ENCODE assay signal across 27 cellular contexts in genomic region chr20:35281506-35282101, GRCh38. TPM values are rescaled to one million over a fixed set of nuclear protein-coding genes. Genes with fewer than 3 reads are reported as not detected.
DNase-seq lines count a peak whose midpoint lies in the region; ATAC-seq and TF ChIP-seq lines count a peak whose summit lies in the region.
"Had no signal": no experiment of that assay in that cellular context is flagged by ENCODE, and none has a peak within 500 bp of the region (broad histone marks: within the 10 kb centered on the region; RNA-seq: fewer than 3 reads in every experiment).

No MANE protein-coding gene starts in this region.

- H2AFZ ChIP-seq in hepatocyte = no peak overlapping the region

- H3K9me3 Mint-ChIP-seq in CD14-positive monocyte = peaks cover 0 to 1% (median 0%) of the 10 kb centered on the region in 7 donors
- H3K9me3 Mint-ChIP-seq in CD4-positive, alpha-beta T cell = no peaks in the 10 kb centered on the region

- no peaks in the 10 kb centered on the region for H3K9me2 ChIP-seq in hepatocyte (replicated peaks; ENCODE audit: insufficient read depth)

- DNase-seq in CD14-positive monocyte (ENCODE audit: low spot score) = no peak
- no peak for DNase-seq in CD4-positive, alpha-beta T cell
- DNase-seq in RWPE2 (ENCODE audit: low spot score) = no peak
- no peak for DNase-seq in hepatocyte (ENCODE audit: low spot score)
- no peak for DNase-seq in kidney tubule cell (ENCODE audit: low spot score)
- DNase-seq in NOMO-1 treated with dmso at 0.1 percent for 144 hours (lab: John Stamatoyannopoulos, UW; ENCODE audit: unreplicated experiment) = no peak
- DNase-seq in pons (ENCODE audit: low spot score) = no peak
- DNase-seq: AML-193, Calu3, DMS79 treated with DMSO at 0.1 percent for 48 hours, GF-D8, GOT3, HCEC 1CT, Kasumi-1, NCI-H1105, NCI-H146, NCI-H1930, NCI-H2107, NCI-H446, NCI-H524 treated with DMSO at 0.1 percent for 48 hours, NCI-H774, PC-3, Right ventricle myocardium superior had no signal

- no peaks in the 10 kb centered on the region for H3K9me3 ChIP-seq in CD4-positive, alpha-beta T cell (ENCODE audit: control insufficient read depth, low read length)
- H3K9me3 ChIP-seq in RWPE2 (ENCODE audit: severe bottlenecking) (no peaks in the 10 kb centered on the region), hepatocyte (ENCODE audit: low read depth) (no peaks in the 10 kb centered on the region)
- H3K9me3 ChIP-seq: A549; BLaER1 treated with 17β-estradiol and CSF1 and Interleukin-3, amounts not matched to agents 10 nM and 100 nM had no signal

- CTCF ChIA-PET in CD4-positive, alpha-beta T cell (lab: Charles Lee) = no interaction called here

- H3K79me2 ChIP-seq in hepatocyte = peaks cover 47% of the 10 kb centered on the region

- H3K4me2 ChIP-seq in hepatocyte = peak overlapping the region; percentile 92
- H3K4me2 ChIP-seq: A549 had no signal

- H3K36me3 ChIP-seq in RWPE2 (ENCODE audit: low read depth) (peaks cover 68% of the 10 kb centered on the region), hepatocyte (replicated peaks; ENCODE audit: insufficient read depth, low read depth) (no peaks in the 10 kb centered on the region)

- H3K4me3 ChIP-seq in RWPE2 (ENCODE audit: severe bottlenecking) = no peak overlapping the region
- no peak overlapping the region for H3K4me3 ChIP-seq in hepatocyte
- H3K4me3 ChIP-seq: A549; BLaER1 treated with 17β-estradiol and CSF1 and Interleukin-3, amounts not matched to agents 10 nM and 100 nM had no signal

- no peak overlapping the region for H3K27ac ChIP-seq in CD4-positive, alpha-beta T cell (ENCODE audit: low read depth, low read length)
- H3K27ac ChIP-seq in RWPE2 (ENCODE audit: poor library complexity, severe bottlenecking) = peak overlapping the region; percentile 88
- no peak overlapping the region for H3K27ac ChIP-seq in hepatocyte
- H3K27ac ChIP-seq: A549; BLaER1 treated with 17β-estradiol and CSF1 and Interleukin-3, amounts not matched to agents 10 nM and 100 nM; HL-60 had no signal

- intact Hi-C loops in CD14-positive monocyte (cut with micrococcal nuclease) = no loop called here
- intact Hi-C loops in CD4-positive, alpha-beta T cell (cut with DNase I, micrococcal nuclease) = loop anchor here in 1 of 2 experiments (5.0 kb wide), 1 partner anchor 671 kb away; the partner anchor contains the start of gene SCAND1

- H3K27me3 ChIP-seq in CD4-positive, alpha-beta T cell (ENCODE audit: control insufficient read depth, insufficient read depth, low read length) = no peaks in the 10 kb centered on the region
- H3K27me3 ChIP-seq in RWPE2 (ENCODE audit: insufficient read depth, poor library complexity, severe bottlenecking) (no peaks in the 10 kb centered on the region), hepatocyte (no peaks in the 10 kb centered on the region)
- H3K27me3 ChIP-seq: BLaER1 treated with 17β-estradiol and CSF1 and Interleukin-3, amounts not matched to agents 10 nM and 100 nM had no signal

- POLR2A ChIA-PET in CD4-positive, alpha-beta T cell (lab: Charles Lee) = no interaction called here

- TF ChIP-seq CTCF in CD14-positive monocyte (IDR thresholded peaks at IDR 0.05) = no peak
- TF ChIP-seq CTCF in CD4-positive, alpha-beta T cell (IDR thresholded peaks at IDR 0.05) = no peak
- no peak for TF ChIP-seq CTCF in RWPE2 (IDR thresholded peaks at IDR 0.05; ENCODE audit: poor library complexity, severe bottlenecking)
- TF ChIP-seq CTCF in hepatocyte (IDR thresholded peaks at IDR 0.05; ENCODE audit: poor library complexity) = no peak

- peaks cover 35% of the 10 kb centered on the region for H3K4me1 Mint-ChIP-seq in CD14-positive monocyte
- peaks cover 37% of the 10 kb centered on the region for H3K4me1 Mint-ChIP-seq in CD4-positive, alpha-beta T cell (ENCODE audit: low read depth)

- H3K4me1 ChIP-seq in RWPE2 (ENCODE audit: insufficient read depth, poor library complexity, severe bottlenecking) (peaks cover 40% of the 10 kb centered on the region), hepatocyte (ENCODE audit: insufficient read depth) (peaks cover 26% of the 10 kb centered on the region)

- peaks cover 8% of the 10 kb centered on the region for H4K20me1 ChIP-seq in hepatocyte (ENCODE audit: insufficient read depth, poor library complexity, severe bottlenecking)

- peak overlapping the region in 4 of 7 donors; percentile 32 to 73 (median 50) for H3K27ac Mint-ChIP-seq in CD14-positive monocyte
- H3K27ac Mint-ChIP-seq in CD4-positive, alpha-beta T cell = peak overlapping the region; percentile 64

- no peak overlapping the region for H3K4me3 Mint-ChIP-seq in CD14-positive monocyte
- peak overlapping the region; percentile 15 for H3K4me3 Mint-ChIP-seq in CD4-positive, alpha-beta T cell

- H3K36me3 Mint-ChIP-seq in CD14-positive monocyte = peaks cover 30 to 40% of the 10 kb centered on the region in 2 donors
- peaks cover 56% of the 10 kb centered on the region for H3K36me3 Mint-ChIP-seq in CD4-positive, alpha-beta T cell (ENCODE audit: low read depth)

- 99% methylated on average over 10 of the region's 10 CpGs for WGBS in hepatocyte (ENCODE audit: low lambda C conversion rate, missing lambda C conversion rate)

- no peak for ATAC-seq in CD4-positive, alpha-beta T cell (ENCODE audit: poor library complexity)
- ATAC-seq in RWPE2 (ENCODE audit: low read depth) = no peak
- ATAC-seq: A549, PC-3 had no signal

- peaks cover 0 to 2% (median 1%) of the 10 kb centered on the region in 3 donors for H3K27me3 Mint-ChIP-seq in CD14-positive monocyte (ENCODE audit: low read depth in 3 of 3)
- no peaks in the 10 kb centered on the region for H3K27me3 Mint-ChIP-seq in CD4-positive, alpha-beta T cell

RNA-seq across cellular contexts. Expression of gene EIF6, which starts 3.0 kb away (rescaled TPM):
- polyA plus RNA-seq in CD14-positive monocyte (100 to 1,000 TPM; 190 to 222 TPM), hepatocyte (207 and 230 TPM in 2 replicates)
- total RNA-seq in CD4-positive, alpha-beta T cell = 10 to 100 TPM; 24.9 to 25.8 TPM
- 108 and 112 TPM in 2 replicates for total RNA-seq in hepatocyte

RNA-seq across cellular contexts. Expression of gene MMP24OS, which starts 3.7 kb away (rescaled TPM):
- polyA plus RNA-seq in CD14-positive monocyte = 1 to 10 TPM; 9.5 to 9.6 TPM
- 10 to 100 TPM; 71.8 to 74.8 TPM for total RNA-seq in CD4-positive, alpha-beta T cell
- total RNA-seq in hepatocyte = 16.9 and 19.0 TPM in 2 replicates
- polyA plus RNA-seq in hepatocyte = 58.5 and 60.1 TPM in 2 replicates

RNA-seq across cellular contexts. Expression of gene FAM83C, which starts 10.6 kb away (rescaled TPM):
- not detected for polyA plus RNA-seq in CD14-positive monocyte
- not detected for total RNA-seq in CD4-positive, alpha-beta T cell
- total RNA-seq in hepatocyte = not detected in 2 replicates
- polyA plus RNA-seq in hepatocyte = 0.10 TPM in 1 of 2 replicates, not detected in the other
- total RNA-seq: Calu3, PC-3, Right ventricle myocardium superior, SK-MEL-5 had no signal
- polyA plus RNA-seq: A549 had no signal

RNA-seq across cellular contexts. Expression of gene MMP24, which starts 55.1 kb away (rescaled TPM):
- polyA plus RNA-seq in CD14-positive monocyte (under 1 TPM in 1 of 2 donors, not detected in 1; 0.14 TPM), hepatocyte (0.69 and 1.2 TPM in 2 replicates)
- total RNA-seq in CD4-positive, alpha-beta T cell = not detected
- 0.76 and 1.2 TPM in 2 replicates for total RNA-seq in hepatocyte
